Comparison of ENCODE assay signal across 21 cellular contexts in genomic region chr17:800446-801242, GRCh38. TPM values are rescaled to one million over a fixed set of nuclear protein-coding genes. Genes with fewer than 3 reads are reported as not detected.
A peak's percentile ranks its signal among the peaks of the same experiment; 100 is the strongest.
DNase-seq lines count a peak whose midpoint lies in the region; ATAC-seq, FAIRE-seq and TF ChIP-seq lines count a peak whose summit lies in the region.
"Had no signal": no experiment of that assay in that cellular context is flagged by ENCODE, and none has a peak within 500 bp of the region (broad histone marks: within the 10 kb centered on the region; RNA-seq: fewer than 3 reads in every experiment).

No MANE protein-coding gene starts in this region.

- no peak for ATAC-seq in HepG2
- no peak for ATAC-seq in right lobe of liver
- no peak for ATAC-seq in K562
- ATAC-seq in HG03354 (IDR thresholded peaks at IDR 0.05; ENCODE audit: poor library complexity, severe bottlenecking, unreplicated experiment), result no peak
- ATAC-seq: GM23338, HCT116, SK-N-SH treated with all-trans-retinoic acid at 6 μM for 48 hours had no signal

- H3K4me1 ChIP-seq in HepG2 (ENCODE audit: insufficient read depth, low read length) (peaks cover 14% of the 10 kb centered on the region), right lobe of liver (peaks cover 0 to 3% (median 0%) of the 10 kb centered on the region in 4 donors), K562 (replicated peaks in 1 of 2; ENCODE audit: control insufficient read depth in 2 of 2, insufficient read depth in 2 of 2, low read length in 2 of 2) (peaks cover 0 to 4% of the 10 kb centered on the region in 2 experiments; a peak in 1 of 5 replicates), neuronal stem cell (ENCODE audit: control insufficient read depth in 2 of 2, insufficient read depth in 1 of 2, low read depth in 1 of 2, low read length in 2 of 2) (peaks cover 21 to 26% of the 10 kb centered on the region in 2 donors)

- no peak overlapping the region for H4K8ac ChIP-seq in neuronal stem cell (ENCODE audit: low read depth, low read length)

- H3K79me2 ChIP-seq in HepG2 (ENCODE audit: insufficient read depth, low read length) (no peaks in the 10 kb centered on the region), K562 (ENCODE audit: control insufficient read depth, insufficient read depth, low read length) (no peaks in the 10 kb centered on the region)

- peaks cover 18% of the 10 kb centered on the region for H3K9me3 Mint-ChIP-seq in glutamatergic neuron (ENCODE audit: unreplicated experiment)
- H3K9me3 Mint-ChIP-seq: CD4-positive, alpha-beta T cell; GM23338 had no signal

- peaks cover 1 to 18% of the 10 kb centered on the region in 2 experiments; a peak in 3 of 5 replicates for H3K36me3 ChIP-seq in HepG2 (replicated peaks in 1 of 2; ENCODE audit: control insufficient read depth in 1 of 2, insufficient read depth in 2 of 2, low read length in 2 of 2)
- no peaks in the 10 kb centered on the region for H3K36me3 ChIP-seq in right lobe of liver
- no peaks in the 10 kb centered on the region for H3K36me3 ChIP-seq in K562 (ENCODE audit: control insufficient read depth, insufficient read depth, low read length)
- peaks cover 35 to 80% of the 10 kb centered on the region in 2 donors for H3K36me3 ChIP-seq in neuronal stem cell (replicated peaks in 1 of 2; ENCODE audit: control insufficient read depth in 2 of 2, insufficient read depth in 2 of 2, low read length in 2 of 2)

- WGBS in HepG2 (ENCODE audit: low lambda C conversion rate), result 95% methylated on average over 38 of the region's 39 CpGs
- WGBS in right lobe of liver (ENCODE audit: insufficient coverage, low coverage, low lambda C conversion rate, missing lambda C conversion rate), result 69% methylated on average over 11 of the region's 39 CpGs
- 11% methylated on average over 16 of the region's 39 CpGs for WGBS in K562 (ENCODE audit: insufficient coverage, low coverage, missing lambda C conversion rate)
- WGBS in neuronal stem cell (ENCODE audit: extremely low coverage in 2 of 2, insufficient read length in 2 of 2, insufficient replicate concordance in 1 of 2), 2 donors, result no CpG with 5 or more reads among the region's 39 CpGs

- H3K27me3 Mint-ChIP-seq in glutamatergic neuron (ENCODE audit: unreplicated experiment), result peaks cover 13% of the 10 kb centered on the region
- H3K27me3 Mint-ChIP-seq: CD4-positive, alpha-beta T cell had no signal

- DNase-seq in HepG2 (ENCODE audit: low spot score), result no peak
- DNase-seq in right lobe of liver, result no peak
- no peak for DNase-seq in K562 (ENCODE audit: extremely low read depth in 1 of 4, low spot score in 3 of 4)
- DNase-seq in neuronal stem cell (ENCODE audit: low spot score), result no peak
- DNase-seq in glutamatergic neuron, result no peak
- no peak for DNase-seq in NCI-H526 treated with DMSO at 0.1 percent for 48 hours (lab: John Stamatoyannopoulos, UW)
- DNase-seq in HuH-7.5 (ENCODE audit: low spot score), result no peak
- DNase-seq: CD4-positive, alpha-beta T cell; IMR-90; MM.1S; NCI-H2029 treated with DMSO at 0.1 percent for 48 hours; NCI-H446 treated with DMSO at 0.1 percent for 48 hours; NCI-H69; RPMI8226 had no signal

- H3K23ac ChIP-seq in neuronal stem cell (ENCODE audit: low read depth, low read length, poor library complexity), result no peak overlapping the region

- POLR2A ChIA-PET in HepG2 (lab: Yijun Ruan, JAX) (interaction anchor here (1.3 kb wide), 1 partner anchor 179 kb away, joined by 3 read pairs; the partner anchor contains the start of gene NXN), K562 (lab: Yijun Ruan, JAX) (interaction anchor here (0.6 to 1.2 kb wide), 2 partner anchors 19 to 44 kb away, joined by 3 to 4 read pairs; no protein-coding TSS in a partner anchor)

- H3K4ac ChIP-seq in neuronal stem cell (ENCODE audit: low read length), result no peak overlapping the region

- H2AK5ac ChIP-seq in neuronal stem cell (ENCODE audit: low read depth, low read length), result no peak overlapping the region

- no peak overlapping the region for H3K18ac ChIP-seq in neuronal stem cell (ENCODE audit: low read length)

- H3K27me3 ChIP-seq in HepG2 (ENCODE audit: control insufficient read depth in 1 of 2, insufficient read depth in 2 of 2, low read length in 2 of 2) (no peaks in the 10 kb centered on the region), right lobe of liver (no peaks in the 10 kb centered on the region), K562 (ENCODE audit: control insufficient read depth in 2 of 2, insufficient read depth in 2 of 2, low read length in 2 of 2) (peaks cover 27 to 62% of the 10 kb centered on the region in 2 experiments), neuronal stem cell (ENCODE audit: control insufficient read depth in 3 of 3, insufficient read depth in 3 of 3, low read depth in 1 of 3, low read length in 3 of 3) (no peaks in the 10 kb centered on the region)

- H3K9me1 ChIP-seq in K562 (ENCODE audit: control insufficient read depth, insufficient read depth, low read length), result no peaks in the 10 kb centered on the region

- TF ChIP-seq CTCF in HepG2 (CRISPR knock-in tag; IDR thresholded peaks at IDR 0.05) (no peak), right lobe of liver (IDR thresholded peaks at IDR 0.05) (no peak), K562 (IDR thresholded peaks at IDR 0.05 in 2 of 3, conservative IDR thresholded peaks at IDR 0.05 in 1 of 3; ENCODE audit: insufficient read depth in 2 of 3, low read depth in 1 of 3, low read length in 3 of 3) (no peak), glutamatergic neuron (IDR thresholded peaks at IDR 0.05; ENCODE audit: partially characterized antibody, unreplicated experiment) (no peak)

- no peak overlapping the region for H2BK120ac ChIP-seq in neuronal stem cell (ENCODE audit: low read depth, low read length)

- H3K4me2 ChIP-seq in HepG2 (ENCODE audit: low read depth, low read length) (no peak overlapping the region), K562 (ENCODE audit: insufficient read depth, low read length) (no peak overlapping the region), neuronal stem cell (ENCODE audit: insufficient read depth, low read length, poor library complexity, severe bottlenecking) (no peak overlapping the region)
- H3K4me2 ChIP-seq: GM23338, KMS-11 had no signal

- H4K20me1 ChIP-seq in HepG2 (ENCODE audit: insufficient read depth, low read length) (no peaks in the 10 kb centered on the region), K562 (replicated peaks; ENCODE audit: control insufficient read depth, insufficient read depth, low read length) (0 out of 2 replicates have a peak, but pooled peaks cover 4% of the 10 kb centered on the region)

- FAIRE-seq in HepG2 (lab: Jason Lieb, UNC) (no peak), K562 (lab: Jason Lieb, UNC) (no peak)
- FAIRE-seq: D721Med, HTR-8/SVneo had no signal

- no peak overlapping the region for H3K27ac Mint-ChIP-seq in glutamatergic neuron (ENCODE audit: unreplicated experiment)
- H3K27ac Mint-ChIP-seq: CD4-positive, alpha-beta T cell; GM23338 had no signal

- TF ChIP-seq RAD21 in HepG2 (CRISPR knock-in tag; IDR thresholded peaks at IDR 0.05) (no peak), K562 (CRISPR knock-in tag; conservative IDR thresholded peaks at IDR 0.05 in 1 of 2, IDR thresholded peaks at IDR 0.05 in 1 of 2) (no peak)

- no peaks in the 10 kb centered on the region for H3K9me3 ChIP-seq in HepG2 (ENCODE audit: low read length)
- H3K9me3 ChIP-seq in right lobe of liver, result no peaks in the 10 kb centered on the region
- H3K9me3 ChIP-seq in K562 (replicated peaks; ENCODE audit: control insufficient read depth, insufficient read depth, low read depth, low read length), result no peaks in the 10 kb centered on the region
- no peaks in the 10 kb centered on the region for H3K9me3 ChIP-seq in neuronal stem cell (replicated peaks in 1 of 2; ENCODE audit: control insufficient read depth in 2 of 2, insufficient read depth in 1 of 2, low read depth in 1 of 2, low read length in 2 of 2)

- CTCF ChIA-PET in HepG2 (lab: Yijun Ruan, JAX; ENCODE audit: low intra/inter-chr PET ratio, low total read pairs) (no interaction called here), K562 (lab: Yijun Ruan, JAX; ENCODE audit: low intra/inter-chr PET ratio) (no interaction called here)

- peaks cover 4% of the 10 kb centered on the region for H3K79me1 ChIP-seq in neuronal stem cell (ENCODE audit: low read depth, low read length)

- TF ChIP-seq POLR2A in HepG2 (IDR thresholded peaks at IDR 0.05; ENCODE audit: insufficient read depth in 1 of 2, low read depth in 2 of 2, low read length in 2 of 2) (no peak), right lobe of liver (IDR thresholded peaks at IDR 0.05) (no peak), K562 (conservative IDR thresholded peaks at IDR 0.05) (no peak)

- no peak overlapping the region for H2BK5ac ChIP-seq in neuronal stem cell (ENCODE audit: low read length)

- H4K91ac ChIP-seq in neuronal stem cell (ENCODE audit: low read depth, low read length, poor library complexity), result no peak overlapping the region

- no peaks in the 10 kb centered on the region for H3K36me3 Mint-ChIP-seq in glutamatergic neuron (ENCODE audit: unreplicated experiment)

- H3K4me3 ChIP-seq in HepG2 (replicated peaks in 1 of 3; ENCODE audit: insufficient read depth in 1 of 3, low read depth in 2 of 3, low read length in 3 of 3), result no peak overlapping the region
- no peak overlapping the region for H3K4me3 ChIP-seq in right lobe of liver
- no peak overlapping the region for H3K4me3 ChIP-seq in K562
- no peak overlapping the region for H3K4me3 ChIP-seq in neuronal stem cell (ENCODE audit: low read length in 2 of 2)
- H3K4me3 ChIP-seq: GM23338 had no signal

- H3K4me1 Mint-ChIP-seq in glutamatergic neuron (ENCODE audit: low read depth, unreplicated experiment), result peaks cover 15% of the 10 kb centered on the region

- BruUV-seq in HepG2 (replicated peaks; lab: Mats Ljungman, UMichigan) (no TSS peak), K562 (replicated peaks; lab: Mats Ljungman, UMichigan) (no TSS peak)

- no peak overlapping the region for H2AFZ ChIP-seq in HepG2 (ENCODE audit: low read length)
- H2AFZ ChIP-seq in K562 (ENCODE audit: low read depth, low read length), result no peak overlapping the region
- no peak overlapping the region for H2AFZ ChIP-seq in neuronal stem cell (ENCODE audit: low read length)
- H2AFZ ChIP-seq: GM23338 had no signal

- no peak overlapping the region for H2BK15ac ChIP-seq in neuronal stem cell (ENCODE audit: low read length)

- in situ Hi-C loops in HepG2 (cut with HindIII; ENCODE audit: extremely low pct_ligation_motif_present, low pct_unique_long_range_greater_than_20kb), result no loop called here
- in situ Hi-C loops in K562 (cut with MboI), result no loop called here

- H3K9ac ChIP-seq in HepG2 (ENCODE audit: insufficient read depth, low read depth, low read length) (no peak overlapping the region), K562 (ENCODE audit: insufficient read depth in 1 of 2, low read depth in 2 of 2, low read length in 2 of 2) (0 out of 4 replicates have a peak overlapping the region, but pooled peaks of 1 of the 2 experiments have one; percentile 45), neuronal stem cell (ENCODE audit: low read depth, low read length, poor library complexity) (peak overlapping the region; percentile 12)
- H3K9ac ChIP-seq: KMS-11 had no signal

- H2BK12ac ChIP-seq in neuronal stem cell (ENCODE audit: low read length), result peak overlapping the region; percentile 31

- H3K27ac ChIP-seq in HepG2 (ENCODE audit: extremely low read length, insufficient read depth, low read length) (no peak overlapping the region), right lobe of liver (no peak overlapping the region), K562 (ENCODE audit: extremely low read depth, low read depth, low read length) (no peak overlapping the region), neuronal stem cell (replicated peaks; ENCODE audit: low read length) (no peak overlapping the region)
- H3K27ac ChIP-seq: KMS-11 had no signal

- intact Hi-C loops in HepG2 (cut with micrococcal nuclease; ENCODE audit: unreplicated experiment), result no loop called here
- intact Hi-C loops in right lobe of liver (cut with DNase I), result no loop called here
- intact Hi-C loops in K562 (cut with micrococcal nuclease), result no loop called here

- TF ChIP-seq EP300 in HepG2 (IDR thresholded peaks at IDR 0.05; ENCODE audit: low read depth in 2 of 2, low read length in 2 of 2), result no peak
- no peak for TF ChIP-seq EP300 in HepG2 (CRISPR knock-in tag; IDR thresholded peaks at IDR 0.05; ENCODE audit: borderline replicate concordance)
- TF ChIP-seq EP300 in K562 (IDR thresholded peaks at IDR 0.05; ENCODE audit: low read length), result no peak

- no peak overlapping the region for H3K14ac ChIP-seq in neuronal stem cell (ENCODE audit: low read length)

- H3K4me3 Mint-ChIP-seq in glutamatergic neuron (ENCODE audit: unreplicated experiment), result no peak overlapping the region
- H3K4me3 Mint-ChIP-seq: CD4-positive, alpha-beta T cell; GM23338 had no signal

RNA-seq across cellular contexts. Expression of gene MRM3, which starts 18.5 kb away (rescaled TPM):
- total RNA-seq in HepG2 (2016; rRNA removed; fragmentation: Illumina TruSeq; extraction: Trizol), result 25.5 and 30.3 TPM in 2 replicates
- 4.8 and 5.8 TPM in 2 replicates for total RNA-seq in HepG2 (2016; cell fraction: cytosol; rRNA removed; fragmentation: Illumina TruSeq; extraction: Trizol; ENCODE audit: low read depth)
- total RNA-seq in HepG2 (2016; cell fraction: insoluble cytoplasmic fraction; rRNA removed; fragmentation: Illumina TruSeq; extraction: Trizol), result 26.8 and 31.7 TPM in 2 replicates
- 8.4 and 8.7 TPM in 2 replicates for total RNA-seq in HepG2 (2016; cell fraction: membrane; rRNA removed; fragmentation: Illumina TruSeq; extraction: Trizol)
- total RNA-seq in HepG2 (2016; cell fraction: nucleus; rRNA removed; fragmentation: Illumina TruSeq; extraction: Trizol), result 17.8 and 20.7 TPM in 2 replicates
- 12.3 and 12.4 TPM in 2 replicates for polyA plus RNA-seq in HepG2 (2011; rRNA removed)
- polyA plus RNA-seq in HepG2 (2011; cell fraction: cytosol; rRNA removed), result 16.1 and 17.4 TPM in 2 replicates
- polyA plus RNA-seq in HepG2 (2011; cell fraction: nucleus; rRNA removed), result 9.4 and 10.2 TPM in 2 replicates
- 12.8 and 14.9 TPM in 2 replicates for polyA plus RNA-seq in HepG2 (2012)
- 3.0 and 3.1 TPM in 2 replicates for polyA plus RNA-seq in HepG2 (2016; cell fraction: cytosol; fragmentation: Illumina TruSeq; extraction: Trizol; ENCODE audit: low read depth)
- 25.8 and 28.8 TPM in 2 replicates for polyA plus RNA-seq in HepG2 (2016; cell fraction: insoluble cytoplasmic fraction; fragmentation: Illumina TruSeq; extraction: Trizol; ENCODE audit: low read depth)
- polyA plus RNA-seq in HepG2 (2016; cell fraction: membrane; fragmentation: Illumina TruSeq; extraction: Trizol; ENCODE audit: low read depth), result 4.6 and 4.9 TPM in 2 replicates
- polyA plus RNA-seq in HepG2 (2016; cell fraction: nucleus; fragmentation: Illumina TruSeq; extraction: Trizol; ENCODE audit: insufficient read depth, low read depth), result 13.4 and 15.4 TPM in 2 replicates
- 12.6 and 16.7 TPM in 2 replicates for polyA minus RNA-seq in HepG2 (2011; rRNA and poly(A)+ RNA removed; ENCODE audit: low replicate concordance)
- polyA minus RNA-seq in HepG2 (2011; cell fraction: cytosol; rRNA and poly(A)+ RNA removed), result 6.9 and 10.1 TPM in 2 replicates
- polyA minus RNA-seq in HepG2 (2011; cell fraction: nucleus; rRNA and poly(A)+ RNA removed), result 28.8 and 34.7 TPM in 2 replicates
- 10 to 100 TPM in 5 of 6 experiments, 1 to 10 TPM in 1; 10.0 to 18.1 (median 13.4) TPM for total RNA-seq in right lobe of liver
- total RNA-seq in K562 (2011; cell fraction: chromatin; rRNA removed; ENCODE audit: low replicate concordance), result 19.2 and 25.8 TPM in 2 replicates
- 44.0 and 47.0 TPM in 2 replicates for total RNA-seq in K562 (2011; cell fraction: nucleolus; rRNA removed)
- 23.2 and 27.1 TPM in 2 replicates for total RNA-seq in K562 (2011; cell fraction: nucleoplasm; rRNA removed)
- 24.8 and 40.6 TPM in 2 replicates for total RNA-seq in K562 (2014; rRNA removed)
- 16.4 and 19.4 TPM in 2 replicates for total RNA-seq in K562 (2014; rRNA removed; fragmentation: Illumina TruSeq; extraction: Trizol)
- total RNA-seq in K562 (2015; rRNA removed; fragmentation: Illumina TruSeq; extraction: Trizol), result 18.3 and 19.5 TPM in 2 replicates
- total RNA-seq in K562 (2021), result 21.2 and 23.0 TPM in 2 replicates
- polyA plus RNA-seq in K562 (2011; rRNA removed), result 19.0 and 23.5 TPM in 2 replicates
- polyA plus RNA-seq in K562 (2011; cell fraction: cytosol; rRNA removed), result 15.6 and 17.3 TPM in 2 replicates
- polyA plus RNA-seq in K562 (2011; cell fraction: nucleus; rRNA removed), result 13.2 and 17.1 TPM in 2 replicates
- polyA plus RNA-seq in K562 (2012), result 11.2 and 20.0 TPM in 2 replicates
- 13.6 and 18.1 TPM in 2 replicates for polyA plus RNA-seq in K562 (2014; fragmentation: Illumina TruSeq; extraction: Trizol)
- 1 to 10 TPM; 2.4 to 3.7 TPM for polyA plus RNA-seq in K562 (2014; fragmentation: Nextera tagmentation; extraction: Ambion mirVana)
- polyA plus RNA-seq in K562 (2014; rRNA removed), result 19.4 and 24.4 TPM in 2 replicates
- 21.9 and 22.4 TPM in 2 replicates for polyA minus RNA-seq in K562 (2011; rRNA and poly(A)+ RNA removed)
- 12.9 and 13.9 TPM in 2 replicates for polyA minus RNA-seq in K562 (2011; cell fraction: cytosol; rRNA and poly(A)+ RNA removed)
- 18.4 and 26.4 TPM in 2 replicates for polyA minus RNA-seq in K562 (2011; cell fraction: nucleus; rRNA and poly(A)+ RNA removed)
- polyA plus RNA-seq in neuronal stem cell (2013, experiment 1 of 2), result 11.1 TPM
- 11.0 TPM for polyA plus RNA-seq in neuronal stem cell (2013, experiment 2 of 2)
- total RNA-seq in glutamatergic neuron (ENCODE audit: unreplicated experiment), result 11.8 TPM

RNA-seq across cellular contexts. Expression of gene GLOD4, which starts 18.6 kb away (rescaled TPM):
- total RNA-seq in HepG2 (2016; rRNA removed; fragmentation: Illumina TruSeq; extraction: Trizol) (87.8 and 112 TPM in 2 replicates), right lobe of liver (10 to 100 TPM; 34.6 to 66.4 (median 39.9) TPM), K562 (2014; rRNA removed) (45.3 and 52.0 TPM in 2 replicates), K562 (2014; rRNA removed; fragmentation: Illumina TruSeq; extraction: Trizol) (52.7 and 61.4 TPM in 2 replicates), K562 (2015; rRNA removed; fragmentation: Illumina TruSeq; extraction: Trizol) (49.8 and 54.6 TPM in 2 replicates), K562 (2021) (55.2 and 64.9 TPM in 2 replicates), glutamatergic neuron (ENCODE audit: unreplicated experiment) (80.1 TPM)
- total RNA-seq in HepG2 (2016; cell fraction: cytosol; rRNA removed; fragmentation: Illumina TruSeq; extraction: Trizol; ENCODE audit: low read depth), result 9.8 and 11.3 TPM in 2 replicates
- total RNA-seq in HepG2 (2016; cell fraction: insoluble cytoplasmic fraction; rRNA removed; fragmentation: Illumina TruSeq; extraction: Trizol), result 79.1 and 124 TPM in 2 replicates
- total RNA-seq in HepG2 (2016; cell fraction: membrane; rRNA removed; fragmentation: Illumina TruSeq; extraction: Trizol), result 22.5 and 25.3 TPM in 2 replicates
- 44.3 and 54.7 TPM in 2 replicates for total RNA-seq in HepG2 (2016; cell fraction: nucleus; rRNA removed; fragmentation: Illumina TruSeq; extraction: Trizol)
- polyA plus RNA-seq in HepG2 (2011; rRNA removed) (42.0 and 53.7 TPM in 2 replicates), K562 (2011; rRNA removed) (45.6 and 65.9 TPM in 2 replicates), K562 (2014; fragmentation: Illumina TruSeq; extraction: Trizol) (67.2 and 67.6 TPM in 2 replicates), K562 (2014; fragmentation: Nextera tagmentation; extraction: Ambion mirVana) (100 to 1,000 TPM in 1 of 2 experiments, 10 to 100 TPM in 1; 62.3 to 109 TPM), K562 (2014; rRNA removed) (69.2 and 81.7 TPM in 2 replicates)
- 29.7 and 47.5 TPM in 2 replicates for polyA plus RNA-seq in HepG2 (2011; cell fraction: cytosol; rRNA removed)
- 30.6 and 44.9 TPM in 2 replicates for polyA plus RNA-seq in HepG2 (2011; cell fraction: nucleus; rRNA removed)
- 56.4 and 101 TPM in 2 replicates for polyA plus RNA-seq in HepG2 (2012)
- polyA plus RNA-seq in HepG2 (2016; cell fraction: cytosol; fragmentation: Illumina TruSeq; extraction: Trizol; ENCODE audit: low read depth), result 6.7 and 7.7 TPM in 2 replicates
- 153 and 154 TPM in 2 replicates for polyA plus RNA-seq in HepG2 (2016; cell fraction: insoluble cytoplasmic fraction; fragmentation: Illumina TruSeq; extraction: Trizol; ENCODE audit: low read depth)
- polyA plus RNA-seq in HepG2 (2016; cell fraction: membrane; fragmentation: Illumina TruSeq; extraction: Trizol; ENCODE audit: low read depth), result 13.2 and 14.9 TPM in 2 replicates
- polyA plus RNA-seq in HepG2 (2016; cell fraction: nucleus; fragmentation: Illumina TruSeq; extraction: Trizol; ENCODE audit: insufficient read depth, low read depth), result 86.8 and 90.1 TPM in 2 replicates
- polyA minus RNA-seq in HepG2 (2011; rRNA and poly(A)+ RNA removed; ENCODE audit: low replicate concordance), result 13.1 and 20.3 TPM in 2 replicates
- polyA minus RNA-seq in HepG2 (2011; cell fraction: cytosol; rRNA and poly(A)+ RNA removed), result 14.1 and 21.6 TPM in 2 replicates
- polyA minus RNA-seq in HepG2 (2011; cell fraction: nucleus; rRNA and poly(A)+ RNA removed), result 37.0 and 38.0 TPM in 2 replicates
- total RNA-seq in K562 (2011; cell fraction: chromatin; rRNA removed; ENCODE audit: low replicate concordance), result 41.8 and 82.0 TPM in 2 replicates
- 22.0 and 26.6 TPM in 2 replicates for total RNA-seq in K562 (2011; cell fraction: nucleolus; rRNA removed)
- total RNA-seq in K562 (2011; cell fraction: nucleoplasm; rRNA removed), result 56.0 and 74.9 TPM in 2 replicates
- 17.8 and 37.4 TPM in 2 replicates for polyA plus RNA-seq in K562 (2011; cell fraction: cytosol; rRNA removed)
- polyA plus RNA-seq in K562 (2011; cell fraction: nucleus; rRNA removed), result 33.7 and 46.6 TPM in 2 replicates
- 47.2 and 69.3 TPM in 2 replicates for polyA plus RNA-seq in K562 (2012)
- polyA minus RNA-seq in K562 (2011; rRNA and poly(A)+ RNA removed), result 42.2 and 59.2 TPM in 2 replicates
- 14.0 and 15.5 TPM in 2 replicates for polyA minus RNA-seq in K562 (2011; cell fraction: cytosol; rRNA and poly(A)+ RNA removed)
- polyA minus RNA-seq in K562 (2011; cell fraction: nucleus; rRNA and poly(A)+ RNA removed), result 12.1 and 17.2 TPM in 2 replicates
- 79.0 TPM for polyA plus RNA-seq in neuronal stem cell (2013, experiment 1 of 2)
- polyA plus RNA-seq in neuronal stem cell (2013, experiment 2 of 2), result 78.5 TPM

RNA-seq across cellular contexts. Expression of gene GEMIN4, which starts 48.6 kb away (rescaled TPM):
- total RNA-seq in HepG2 (2016; rRNA removed; fragmentation: Illumina TruSeq; extraction: Trizol), result 22.7 and 28.2 TPM in 2 replicates
- 1.6 and 2.8 TPM in 2 replicates for total RNA-seq in HepG2 (2016; cell fraction: cytosol; rRNA removed; fragmentation: Illumina TruSeq; extraction: Trizol; ENCODE audit: low read depth)
- 23.2 and 25.6 TPM in 2 replicates for total RNA-seq in HepG2 (2016; cell fraction: insoluble cytoplasmic fraction; rRNA removed; fragmentation: Illumina TruSeq; extraction: Trizol)
- total RNA-seq in HepG2 (2016; cell fraction: membrane; rRNA removed; fragmentation: Illumina TruSeq; extraction: Trizol), result 7.3 and 7.8 TPM in 2 replicates
- 14.5 and 15.4 TPM in 2 replicates for total RNA-seq in HepG2 (2016; cell fraction: nucleus; rRNA removed; fragmentation: Illumina TruSeq; extraction: Trizol)
- polyA plus RNA-seq in HepG2 (2011; rRNA removed), result 10.8 and 13.6 TPM in 2 replicates
- 5.1 and 7.0 TPM in 2 replicates for polyA plus RNA-seq in HepG2 (2011; cell fraction: cytosol; rRNA removed)
- 15.7 and 16.5 TPM in 2 replicates for polyA plus RNA-seq in HepG2 (2011; cell fraction: nucleus; rRNA removed)
- 10.4 and 10.6 TPM in 2 replicates for polyA plus RNA-seq in HepG2 (2012)
- 0.83 and 1.1 TPM in 2 replicates for polyA plus RNA-seq in HepG2 (2016; cell fraction: cytosol; fragmentation: Illumina TruSeq; extraction: Trizol; ENCODE audit: low read depth)
- 18.5 and 22.6 TPM in 2 replicates for polyA plus RNA-seq in HepG2 (2016; cell fraction: insoluble cytoplasmic fraction; fragmentation: Illumina TruSeq; extraction: Trizol; ENCODE audit: low read depth)
- polyA plus RNA-seq in HepG2 (2016; cell fraction: membrane; fragmentation: Illumina TruSeq; extraction: Trizol; ENCODE audit: low read depth), result 2.1 and 3.2 TPM in 2 replicates
- polyA plus RNA-seq in HepG2 (2016; cell fraction: nucleus; fragmentation: Illumina TruSeq; extraction: Trizol; ENCODE audit: insufficient read depth, low read depth), result 17.5 and 17.6 TPM in 2 replicates
- polyA minus RNA-seq in HepG2 (2011; rRNA and poly(A)+ RNA removed; ENCODE audit: low replicate concordance), result 30.3 and 134 TPM in 2 replicates
- polyA minus RNA-seq in HepG2 (2011; cell fraction: cytosol; rRNA and poly(A)+ RNA removed), result 6.5 and 6.9 TPM in 2 replicates
- 9.9 and 11.6 TPM in 2 replicates for polyA minus RNA-seq in HepG2 (2011; cell fraction: nucleus; rRNA and poly(A)+ RNA removed)
- total RNA-seq in right lobe of liver, result 10 to 100 TPM in 1 of 6 experiments, 1 to 10 TPM in 5; 7.1 to 10.1 (median 8.0) TPM
- 30.0 and 64.9 TPM in 2 replicates for total RNA-seq in K562 (2011; cell fraction: chromatin; rRNA removed; ENCODE audit: low replicate concordance)
- total RNA-seq in K562 (2011; cell fraction: nucleolus; rRNA removed), result 36.8 and 49.5 TPM in 2 replicates
- total RNA-seq in K562 (2011; cell fraction: nucleoplasm; rRNA removed), result 43.7 and 49.5 TPM in 2 replicates
- 16.7 and 25.3 TPM in 2 replicates for total RNA-seq in K562 (2014; rRNA removed)
- total RNA-seq in K562 (2014; rRNA removed; fragmentation: Illumina TruSeq; extraction: Trizol), result 6.3 and 8.6 TPM in 2 replicates
- 9.4 and 10.5 TPM in 2 replicates for total RNA-seq in K562 (2015; rRNA removed; fragmentation: Illumina TruSeq; extraction: Trizol)
- 36.6 and 38.5 TPM in 2 replicates for total RNA-seq in K562 (2021)
- 10.8 and 23.4 TPM in 2 replicates for polyA plus RNA-seq in K562 (2011; rRNA removed)
- 9.8 and 21.2 TPM in 2 replicates for polyA plus RNA-seq in K562 (2011; cell fraction: cytosol; rRNA removed)
- 22.9 and 38.2 TPM in 2 replicates for polyA plus RNA-seq in K562 (2011; cell fraction: nucleus; rRNA removed)
- polyA plus RNA-seq in K562 (2012), result 20.2 and 21.9 TPM in 2 replicates
- 32.1 and 42.5 TPM in 2 replicates for polyA plus RNA-seq in K562 (2014; fragmentation: Illumina TruSeq; extraction: Trizol)
- 1 to 10 TPM; 1.8 to 2.3 TPM for polyA plus RNA-seq in K562 (2014; fragmentation: Nextera tagmentation; extraction: Ambion mirVana)
- 14.3 and 15.8 TPM in 2 replicates for polyA plus RNA-seq in K562 (2014; rRNA removed)
- 12.4 and 15.3 TPM in 2 replicates for polyA minus RNA-seq in K562 (2011; rRNA and poly(A)+ RNA removed)
- 13.9 and 15.2 TPM in 2 replicates for polyA minus RNA-seq in K562 (2011; cell fraction: cytosol; rRNA and poly(A)+ RNA removed)
- polyA minus RNA-seq in K562 (2011; cell fraction: nucleus; rRNA and poly(A)+ RNA removed), result 18.6 and 25.3 TPM in 2 replicates
- 23.9 TPM for polyA plus RNA-seq in neuronal stem cell (2013, experiment 1 of 2)
- polyA plus RNA-seq in neuronal stem cell (2013, experiment 2 of 2), result 22.5 TPM
- total RNA-seq in glutamatergic neuron (ENCODE audit: unreplicated experiment), result 19.9 TPM

Comparison
In these comparisons a context has a peak if more than half of its experiments do, and no peak if none do; other contexts are left out.
1. Of the 241 proteins assayed by ChIP-seq in both HepG2 and K562: peak only in HepG2: none; only in K562: PRDM10; in both: none; in neither: 240.